In genomic region chr5:146632620-146633019, GRCh38 we compare ENCODE assay signal across 23 cellular contexts.
"Had no signal": no experiment of that assay in that cellular context is flagged by ENCODE, and none has a peak within 500 bp of the region (broad histone marks: within the 10 kb centered on the region; RNA-seq: fewer than 3 reads in every experiment).

No MANE protein-coding gene starts in this region.

- ATAC-seq: heart left ventricle; left colon; left ventricle myocardium superior; natural killer cell treated with Interleukin-12 subunit alpha and Interleukin-12 subunit beta and Interleukin-15 and Interleukin-18, amount 100 ng/mL, for 72 hours had no signal

- H3K9me3 Mint-ChIP-seq: natural killer cell treated with Interleukin-12 subunit alpha and Interleukin-12 subunit beta and Interleukin-15 and Interleukin-18, amount 100 ng/mL, for 72 hours had no signal

- H3K27me3 Mint-ChIP-seq: natural killer cell treated with Interleukin-12 subunit alpha and Interleukin-12 subunit beta and Interleukin-15 and Interleukin-18, amount 100 ng/mL, for 72 hours had no signal

- DNase-seq: colonic mucosa; dermis blood vessel endothelial cell; effector CD4-positive, alpha-beta T cell; foreskin melanocyte; heart left ventricle; hippocampal formation; left colon; left ventricle myocardium superior; mesenchymal stem cell; midbrain; posterior cingulate gyrus; sigmoid colon; stimulated activated CD4-positive, alpha-beta T cell treated with anti-CD3 and anti-CD28 coated beads, Interleukin-2, amount 100 ng/mL, for 24 hours; stimulated activated CD4-positive, alpha-beta T cell treated with anti-CD3 and anti-CD28 coated beads, Interleukin-4, amount 100 ng/mL, for 4 hours; stimulated activated naive CD4-positive, alpha-beta T cell; stomach; substantia nigra; transverse colon had no signal

- H3K4me3 ChIP-seq: colonic mucosa, heart left ventricle, lung, right atrium auricular region, sigmoid colon, skin epidermis, stomach, thoracic aorta, transverse colon had no signal

- H3K4me1 ChIP-seq: colonic mucosa, right atrium auricular region, sigmoid colon, stomach, transverse colon had no signal

- H3K36me3 ChIP-seq: colonic mucosa, heart left ventricle, right atrium auricular region, sigmoid colon, stomach, thoracic aorta, transverse colon had no signal

- H3K27me3 ChIP-seq: colonic mucosa, heart left ventricle, right atrium auricular region, sigmoid colon, stomach, transverse colon had no signal

- H3K9me3 ChIP-seq: colonic mucosa, right atrium auricular region, thoracic aorta, transverse colon had no signal

- H3K27ac Mint-ChIP-seq: natural killer cell treated with Interleukin-12 subunit alpha and Interleukin-12 subunit beta and Interleukin-15 and Interleukin-18, amount 100 ng/mL, for 72 hours had no signal

- H3K4me3 Mint-ChIP-seq: natural killer cell treated with Interleukin-12 subunit alpha and Interleukin-12 subunit beta and Interleukin-15 and Interleukin-18, amount 100 ng/mL, for 72 hours had no signal

- H3K27ac ChIP-seq: colonic mucosa, heart left ventricle, right atrium auricular region, sigmoid colon, skin epidermis, stomach, thoracic aorta, transverse colon had no signal
